20 cellular contexts compared by ENCODE assay signal in the genomic region with DNA sequence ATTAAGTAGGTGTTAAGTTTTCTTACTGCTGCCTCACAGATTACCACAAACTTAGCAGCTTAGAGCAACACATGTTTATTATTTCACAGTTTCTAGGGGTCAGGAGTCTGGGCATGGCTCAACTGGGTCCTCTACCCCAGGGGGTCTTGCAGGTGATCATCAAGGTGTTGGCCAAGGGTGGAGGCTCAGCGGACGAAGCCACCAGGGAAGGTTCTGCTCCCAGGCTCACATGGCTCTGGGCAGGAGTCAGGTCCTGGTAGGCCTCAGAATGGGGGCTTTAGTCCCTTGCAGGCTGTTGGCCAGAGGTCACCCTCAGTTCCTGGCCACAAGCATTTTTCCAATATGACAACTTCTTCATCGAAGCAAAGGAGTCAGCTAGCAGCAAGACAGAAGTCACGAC.
DNase-seq lines count a peak whose midpoint lies in the region; ATAC-seq and TF ChIP-seq lines count a peak whose summit lies in the region.
"Had no signal": no experiment of that assay in that cellular context is flagged by ENCODE, and none has a peak within 500 bp of the region (broad histone marks: within the 10 kb centered on the region; RNA-seq: fewer than 3 reads in every experiment).

No MANE protein-coding gene starts in this region.

- H3K9me2 ChIP-seq in neural cell (ENCODE audit: insufficient read depth, low read length) = no peaks in the 10 kb centered on the region

- TF ChIP-seq EP300 in neural cell (conservative IDR thresholded peaks at IDR 0.05; ENCODE audit: poor library complexity, severe bottlenecking) = no peak

- no peak for TF ChIP-seq CTCF in RWPE2 (IDR thresholded peaks at IDR 0.05; ENCODE audit: poor library complexity, severe bottlenecking)
- TF ChIP-seq CTCF in neural cell (IDR thresholded peaks at IDR 0.05; ENCODE audit: poor library complexity, severe bottlenecking) = no peak
- no peak for TF ChIP-seq CTCF in vagina (IDR thresholded peaks at IDR 0.05)

- intact Hi-C loops in posterior vena cava (cut with DNase I) (no loop called here), vagina (cut with DNase I) (no loop called here)

- no peak overlapping the region for H3K4me3 ChIP-seq in RWPE2 (ENCODE audit: severe bottlenecking)
- H3K4me3 ChIP-seq in neural cell (ENCODE audit: low read length) = no peak overlapping the region
- H3K4me3 ChIP-seq in vagina = no peak overlapping the region
- H3K4me3 ChIP-seq: A549, GM23338 had no signal

- no peaks in the 10 kb centered on the region for H3K9me3 ChIP-seq in RWPE2 (ENCODE audit: severe bottlenecking)
- H3K9me3 ChIP-seq in neural cell (ENCODE audit: low read length) = no peaks in the 10 kb centered on the region
- no peaks in the 10 kb centered on the region for H3K9me3 ChIP-seq in vagina
- H3K9me3 ChIP-seq: A549 had no signal

- H2AFZ ChIP-seq in neural cell (ENCODE audit: low read depth, low read length) = no peak overlapping the region
- H2AFZ ChIP-seq: GM23338 had no signal

- H3K4me1 ChIP-seq in RWPE2 (ENCODE audit: insufficient read depth, poor library complexity, severe bottlenecking) (peaks cover 5% of the 10 kb centered on the region), vagina (peaks cover 12% of the 10 kb centered on the region)
- H3K4me1 ChIP-seq: A549 had no signal

- H3K36me3 ChIP-seq in RWPE2 (ENCODE audit: low read depth) (no peaks in the 10 kb centered on the region), neural cell (ENCODE audit: insufficient read depth, low read length) (no peaks in the 10 kb centered on the region), vagina (no peaks in the 10 kb centered on the region)

- no peaks in the 10 kb centered on the region for H3K79me2 ChIP-seq in neural cell (replicated peaks; ENCODE audit: insufficient read depth, low read length)

- no peak for TF ChIP-seq RAD21 in neural cell (conservative IDR thresholded peaks at IDR 0.05)

- no peak overlapping the region for H3K4me2 ChIP-seq in neural cell (ENCODE audit: low read length)
- H3K4me2 ChIP-seq: A549, GM23338 had no signal

- no peaks in the 10 kb centered on the region for H3F3A ChIP-seq in neural cell (ENCODE audit: insufficient read depth, low read length, poor library complexity, severe bottlenecking)

- ATAC-seq in RWPE2 (ENCODE audit: low read depth) = no peak
- ATAC-seq: A549, GM23338, HCT116 had no signal

- peak; percentile 60 for DNase-seq in RWPE2 (ENCODE audit: low spot score)
- DNase-seq in posterior vena cava (ENCODE audit: low spot score) = peak; percentile 67
- no peak for DNase-seq in vagina (ENCODE audit: extremely low spot score in 2 of 2)
- DNase-seq in activated CD4-positive, alpha-beta T cell treated with anti-CD3 and anti-CD28 coated beads for 1 hour = no peak
- no peak for DNase-seq in NCI-H2081 (lab: John Stamatoyannopoulos, UW)
- no peak for DNase-seq in NCI-H2196 (lab: John Stamatoyannopoulos, UW; ENCODE audit: unreplicated experiment)
- DNase-seq: 8988T; ACHN; C1 segment of cervical spinal cord; Calu3; CD4-positive, alpha-beta memory T cell; COR-L47; DMS53; DMS79 treated with DMSO at 0.1 percent for 48 hours; GF-D8; H9 had no signal

- no peak overlapping the region for H3K27ac ChIP-seq in RWPE2 (ENCODE audit: poor library complexity, severe bottlenecking)
- H3K27ac ChIP-seq in neural cell (ENCODE audit: low read length) = peak overlapping the region; percentile 17
- peak overlapping the region; percentile 62 for H3K27ac ChIP-seq in vagina
- H3K27ac ChIP-seq: A549 had no signal

- no peaks in the 10 kb centered on the region for H4K20me1 ChIP-seq in neural cell (ENCODE audit: insufficient read depth)

- no peak for TF ChIP-seq POLR2A in vagina (IDR thresholded peaks at IDR 0.05)

- no peak overlapping the region for H3K9ac ChIP-seq in neural cell (ENCODE audit: low read length)

- H3K27me3 ChIP-seq in RWPE2 (ENCODE audit: insufficient read depth, poor library complexity, severe bottlenecking) (no peaks in the 10 kb centered on the region), neural cell (ENCODE audit: insufficient read depth, low read depth, low read length) (no peaks in the 10 kb centered on the region), vagina (no peaks in the 10 kb centered on the region)

TF ChIP-seq in neural cell, 6 proteins besides CTCF, POLR2A, EP300 and RAD21:
- no peak for TF ChIP-seq MXI1 (conservative IDR thresholded peaks at IDR 0.05; ENCODE audit: poor library complexity, severe bottlenecking)
- TF ChIP-seq EZH2 (IDR thresholded peaks at IDR 0.05; ENCODE audit: borderline replicate concordance, insufficient read depth, low read length, poor library complexity, severe bottlenecking) = no peak
- no peak for TF ChIP-seq TAF1 (IDR thresholded peaks at IDR 0.05; ENCODE audit: low read depth)
- TF ChIP-seq SMC3 (conservative IDR thresholded peaks at IDR 0.05; ENCODE audit: poor library complexity) = no peak
- TF ChIP-seq, protein P1, sequence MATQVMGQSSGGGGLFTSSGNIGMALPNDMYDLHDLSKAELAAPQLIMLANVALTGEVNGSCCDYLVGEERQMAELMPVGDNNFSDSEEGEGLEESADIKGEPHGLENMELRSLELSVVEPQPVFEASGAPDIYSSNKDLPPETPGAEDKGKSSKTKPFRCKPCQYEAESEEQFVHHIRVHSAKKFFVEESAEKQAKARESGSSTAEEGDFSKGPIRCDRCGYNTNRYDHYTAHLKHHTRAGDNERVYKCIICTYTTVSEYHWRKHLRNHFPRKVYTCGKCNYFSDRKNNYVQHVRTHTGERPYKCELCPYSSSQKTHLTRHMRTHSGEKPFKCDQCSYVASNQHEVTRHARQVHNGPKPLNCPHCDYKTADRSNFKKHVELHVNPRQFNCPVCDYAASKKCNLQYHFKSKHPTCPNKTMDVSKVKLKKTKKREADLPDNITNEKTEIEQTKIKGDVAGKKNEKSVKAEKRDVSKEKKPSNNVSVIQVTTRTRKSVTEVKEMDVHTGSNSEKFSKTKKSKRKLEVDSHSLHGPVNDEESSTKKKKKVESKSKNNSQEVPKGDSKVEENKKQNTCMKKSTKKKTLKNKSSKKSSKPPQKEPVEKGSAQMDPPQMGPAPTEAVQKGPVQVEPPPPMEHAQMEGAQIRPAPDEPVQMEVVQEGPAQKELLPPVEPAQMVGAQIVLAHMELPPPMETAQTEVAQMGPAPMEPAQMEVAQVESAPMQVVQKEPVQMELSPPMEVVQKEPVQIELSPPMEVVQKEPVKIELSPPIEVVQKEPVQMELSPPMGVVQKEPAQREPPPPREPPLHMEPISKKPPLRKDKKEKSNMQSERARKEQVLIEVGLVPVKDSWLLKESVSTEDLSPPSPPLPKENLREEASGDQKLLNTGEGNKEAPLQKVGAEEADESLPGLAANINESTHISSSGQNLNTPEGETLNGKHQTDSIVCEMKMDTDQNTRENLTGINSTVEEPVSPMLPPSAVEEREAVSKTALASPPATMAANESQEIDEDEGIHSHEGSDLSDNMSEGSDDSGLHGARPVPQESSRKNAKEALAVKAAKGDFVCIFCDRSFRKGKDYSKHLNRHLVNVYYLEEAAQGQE (IDR thresholded peaks at IDR 0.05; ENCODE audit: borderline replicate concordance) = no peak
- no peak for TF ChIP-seq POLR2AphosphoS5 (IDR thresholded peaks at IDR 0.05)

Comparison
In these comparisons a context has a peak if more than half of its experiments do, and no peak if none do; other contexts are left out.
1. DNase-seq: peak in RWPE2 (single experiment) and posterior vena cava (single experiment); none in vagina (0 of 2), activated CD4-positive, alpha-beta T cell treated with anti-CD3 and anti-CD28 coated beads for 1 hour (single experiment), NCI-H2081 (0 of 2) and NCI-H2196 (single experiment).